8 cellular contexts compared by ENCODE assay signal in genomic region chr20:32652739-32653526, GRCh38. TPM values are rescaled to one million over a fixed set of nuclear protein-coding genes. Genes with fewer than 3 reads are reported as not detected.
A peak's percentile ranks its signal among the peaks of the same experiment; 100 is the strongest.
DNase-seq lines count a peak whose midpoint lies in the region; ATAC-seq and TF ChIP-seq lines count a peak whose summit lies in the region.

No MANE protein-coding gene starts in this region.

- H3K4me1 ChIP-seq in PC-3 (ENCODE audit: insufficient read depth, low read length), result 0 out of 2 replicates have a peak, but pooled peaks cover 3% of the 10 kb centered on the region

- H3K4me3 Mint-ChIP-seq in naive B cell, result no peak overlapping the region

- H3K9me2 ChIP-seq in PC-3 (replicated peaks; ENCODE audit: low read length), result no peaks in the 10 kb centered on the region

- no peaks in the 10 kb centered on the region for H3K27me3 ChIP-seq in PC-3 (ENCODE audit: low read length)

- no peaks in the 10 kb centered on the region for H3K36me3 Mint-ChIP-seq in naive B cell

- no TSS peak for BruUV-seq in PC-3 (replicated peaks; lab: Mats Ljungman, UMichigan)

- H3K4me1 Mint-ChIP-seq in naive B cell, result peaks cover 0 to 8% (median 6%) of the 10 kb centered on the region in 3 donors

- H3K4me2 ChIP-seq in PC-3 (ENCODE audit: low read length), result peak overlapping the region; percentile 35

- intact Hi-C loops in PC-3 (cut with micrococcal nuclease), result loop anchor here (1.0 kb wide), 1 partner anchor 132 kb away; no protein-coding TSS in a partner anchor

- H3K9ac ChIP-seq in PC-3 (ENCODE audit: low read length), result no peak overlapping the region

- H3K36me3 ChIP-seq in PC-3 (ENCODE audit: low read depth, low read length), result no peaks in the 10 kb centered on the region

- no peaks in the 10 kb centered on the region for H3K9me3 Mint-ChIP-seq in naive B cell

- no peaks in the 10 kb centered on the region for H4K20me1 ChIP-seq in PC-3 (ENCODE audit: low read length)

- no peak overlapping the region for H3K27ac ChIP-seq in PC-3 (ENCODE audit: low read length)

- peak; percentile 88 for TF ChIP-seq CTCF in GM12874 (IDR thresholded peaks at IDR 0.05; ENCODE audit: insufficient read depth, low read depth, low read length)
- TF ChIP-seq CTCF in PC-3 (conservative IDR thresholded peaks at IDR 0.05; ENCODE audit: low read depth, low read length), result peak; percentile 93
- peak; percentile 93 for TF ChIP-seq CTCF in epithelial cell of proximal tubule (conservative IDR thresholded peaks at IDR 0.05; ENCODE audit: low read depth, low read length)

- H3F3A ChIP-seq in PC-3 (ENCODE audit: low read length, unreplicated experiment), result no peaks in the 10 kb centered on the region

- POLR2A ChIA-PET in PC-3 (lab: Charles Lee; ENCODE audit: unreplicated experiment), result no interaction called here

- CTCF ChIA-PET in PC-3 (lab: Charles Lee), result interaction anchor here (2.3 kb wide), 1 partner anchor 130 kb away, joined by 16 read pairs; no protein-coding TSS in a partner anchor

- no peaks in the 10 kb centered on the region for H3K79me2 ChIP-seq in PC-3 (ENCODE audit: low read length)

- peak overlapping the region; percentile 53 for H2AFZ ChIP-seq in PC-3 (ENCODE audit: low read length)

- ATAC-seq in PC-3, result peak; percentile 99
- peak; percentile 93 for ATAC-seq in naive B cell (ENCODE audit: low read depth in 2 of 2)

- peak overlapping the region in 1 of 6 donors; percentile 21 for H3K27ac Mint-ChIP-seq in naive B cell

- H3K27me3 Mint-ChIP-seq in naive B cell, result peaks cover 0 to 4% (median 0%) of the 10 kb centered on the region in 3 donors

- DNase-seq in HuH-7 (ENCODE audit: low spot score) (peak; percentile 97), PC-3 (peak; percentile 87), activated T-cell treated with anti-CD3 and anti-CD28 coated beads for 4 hours (peak; percentile 86), epithelial cell of proximal tubule (ENCODE audit: low read depth) (no peak), naive B cell (peak; percentile 78), NCI-H1048 (lab: John Stamatoyannopoulos, UW) (no peak)
- DNase-seq in stimulated activated CD8-positive, alpha-beta memory T cell treated with anti-CD3 and anti-CD28 coated beads, Interleukin-7, amount 100 ng/mL, for 4 hours (ENCODE audit: low read depth in 2 of 2), result peak; percentile 76 to 78

- H3K4me3 ChIP-seq in PC-3 (ENCODE audit: low read length) (no peak overlapping the region), epithelial cell of proximal tubule (ENCODE audit: low read depth, low read length) (no peak overlapping the region)

- no peaks in the 10 kb centered on the region for H3K9me3 ChIP-seq in PC-3 (ENCODE audit: low read length)

RNA-seq across cellular contexts. Expression of gene C20orf203, which starts 20.8 kb away (rescaled TPM):
- not detected in 2 replicates for total RNA-seq in PC-3 (2014; rRNA removed)
- total RNA-seq in epithelial cell of proximal tubule, result not detected in 2 replicates
- not detected for polyA plus RNA-seq in naive B cell (ENCODE audit: low read depth in 6 of 6)

Comparison
In these comparisons a context has a peak if more than half of its experiments do, and no peak if none do; other contexts are left out.
1. DNase-seq: peak in HuH-7 (single experiment), PC-3 (single experiment), activated T-cell treated with anti-CD3 and anti-CD28 coated beads for 4 hours (single experiment), naive B cell (single experiment) and stimulated activated CD8-positive, alpha-beta memory T cell treated with anti-CD3 and anti-CD28 coated beads, Interleukin-7, amount 100 ng/mL, for 4 hours (2 of 2); none in epithelial cell of proximal tubule (single experiment) and NCI-H1048 (single experiment).
2. Peak in every context shown above with its lines, with median percentiles within 50 percentile points of each other: CTCF ChIP-seq.